ENCODE assay signal across 15 cellular contexts in the genomic region with DNA sequence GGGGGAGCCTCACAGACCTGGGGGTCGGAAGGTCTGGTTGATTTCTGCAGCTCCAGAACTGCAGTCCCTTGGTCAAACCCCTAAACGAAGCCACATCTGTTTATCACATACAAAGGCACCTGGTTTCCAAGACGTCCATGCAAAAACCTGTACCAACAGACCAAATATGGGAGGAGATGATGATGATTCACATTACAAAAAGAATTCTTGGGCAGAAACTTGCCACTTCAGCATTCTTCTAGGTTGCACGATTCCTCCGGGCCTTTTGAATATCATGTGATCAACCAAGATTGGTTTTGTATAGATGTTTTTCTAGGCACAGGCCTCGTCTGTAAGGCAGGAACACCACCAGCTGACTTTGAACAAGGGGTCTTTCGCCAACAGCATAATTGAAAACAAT.
A peak's percentile ranks its signal among the peaks of the same experiment; 100 is the strongest.
DNase-seq lines count a peak whose midpoint lies in the region; TF ChIP-seq lines count a peak whose summit lies in the region.
"Had no signal": no experiment of that assay in that cellular context is flagged by ENCODE, and none has a peak within 500 bp of the region (broad histone marks: within the 10 kb centered on the region; RNA-seq: fewer than 3 reads in every experiment).

No MANE protein-coding gene starts in this region.

- H3K9me3 ChIP-seq in SJCRH30 (replicated peaks), result no peaks in the 10 kb centered on the region
- no peaks in the 10 kb centered on the region for H3K9me3 ChIP-seq in Peyer's patch
- H3K9me3 ChIP-seq: thyroid gland had no signal

- TF ChIP-seq CTCF in 22Rv1 (IDR thresholded peaks at IDR 0.05) (no peak), Peyer's patch (IDR thresholded peaks at IDR 0.05) (no peak)

- DNase-seq in M059J (ENCODE audit: low read depth), result peak; percentile 70
- DNase-seq in astrocyte of the hippocampus (ENCODE audit: low read depth, low spot score), result peak; percentile 75
- peak; percentile 38 for DNase-seq in glomerular visceral epithelial cell (ENCODE audit: extremely low spot score)
- no peak for DNase-seq in stimulated activated CD4-positive, alpha-beta T cell treated with anti-CD3 and anti-CD28 coated beads, Interleukin-2, amount 100 ng/mL, for 24 hours
- no peak for DNase-seq in SJCRH30
- DNase-seq in SIG-M5 (lab: John Stamatoyannopoulos, UW), result no peak
- DNase-seq in Peyer's patch, result no peak
- DNase-seq: activated CD4-positive, alpha-beta T cell treated with anti-CD3 and anti-CD28 coated beads for 36 hours; activated T-cell treated with anti-CD3 and anti-CD28 coated beads for 4 hours; hypothalamus; naive B cell; NCI-H2107; NCI-H69; thyroid gland had no signal

- no peak for TF ChIP-seq POLR2A in Peyer's patch (IDR thresholded peaks at IDR 0.05)

- peaks cover 4% of the 10 kb centered on the region; the same call in 1 of the 2 replicates for H3K27me3 ChIP-seq in SJCRH30
- no peaks in the 10 kb centered on the region for H3K27me3 ChIP-seq in Peyer's patch

- H3K4me3 ChIP-seq in SJCRH30 (no peak overlapping the region), Peyer's patch (peak overlapping the region in 1 of 4 donors; percentile 86)
- H3K4me3 ChIP-seq: thyroid gland had no signal

- H3K4me1 ChIP-seq in SJCRH30 (no peaks in the 10 kb centered on the region), Peyer's patch (peaks cover 0 to 12% (median 3%) of the 10 kb centered on the region in 4 donors)

- H3K36me3 ChIP-seq in SJCRH30 (no peaks in the 10 kb centered on the region), Peyer's patch (no peaks in the 10 kb centered on the region)
- H3K36me3 ChIP-seq: thyroid gland had no signal

- peak overlapping the region; percentile 70 for H3K27ac ChIP-seq in 22Rv1
- H3K27ac ChIP-seq in SJCRH30, result no peak overlapping the region
- H3K27ac ChIP-seq in Peyer's patch, result peak overlapping the region in 2 of 4 donors; percentile 71 to 94
- H3K27ac ChIP-seq: thyroid gland had no signal

Comparison
In these comparisons a context has a peak if more than half of its experiments do, and no peak if none do; other contexts are left out.
1. DNase-seq: peak in M059J (single experiment), astrocyte of the hippocampus (single experiment) and glomerular visceral epithelial cell (single experiment); none in stimulated activated CD4-positive, alpha-beta T cell treated with anti-CD3 and anti-CD28 coated beads, Interleukin-2, amount 100 ng/mL, for 24 hours (0 of 2), SJCRH30 (0 of 2), SIG-M5 (single experiment) and Peyer's patch (0 of 3).